Comparison of ENCODE assay signal across 16 cellular contexts in the genomic region with DNA sequence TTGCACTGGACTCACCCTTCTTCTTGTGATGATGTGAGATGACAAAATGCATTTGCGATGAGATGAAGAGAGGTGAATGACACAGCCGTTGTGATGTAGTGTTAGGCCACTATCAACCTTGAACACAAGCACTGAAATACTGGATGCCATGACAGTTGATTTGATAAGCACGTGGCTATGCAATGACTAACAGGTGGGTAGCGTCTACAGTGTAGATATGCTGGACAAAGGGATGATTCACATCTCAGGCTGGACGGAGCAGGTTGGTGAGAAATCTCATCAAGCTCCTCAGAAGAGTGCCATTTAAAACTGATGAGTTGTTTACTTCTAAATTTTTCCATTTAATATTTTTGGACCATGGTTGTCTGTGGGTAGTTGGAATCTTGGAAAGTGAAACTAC.
DNase-seq lines count a peak whose midpoint lies in the region; FAIRE-seq and TF ChIP-seq lines count a peak whose summit lies in the region.
"Had no signal": no experiment of that assay in that cellular context is flagged by ENCODE, and none has a peak within 500 bp of the region (broad histone marks: within the 10 kb centered on the region; RNA-seq: fewer than 3 reads in every experiment).

No MANE protein-coding gene starts in this region.

- H3K36me3 ChIP-seq in colonic mucosa: no peaks in the 10 kb centered on the region

- H3K27me3 ChIP-seq in colonic mucosa: no peaks in the 10 kb centered on the region

- H3K27ac ChIP-seq in colonic mucosa: no peak overlapping the region
- H3K27ac ChIP-seq: C4-2B, SK-N-MC had no signal

- no peak for TF ChIP-seq CTCF in fibroblast of the aortic adventitia (IDR thresholded peaks at IDR 0.05; ENCODE audit: insufficient read depth, low read length)
- TF ChIP-seq CTCF in colonic mucosa (IDR thresholded peaks at IDR 0.05): no peak

- H3K4me1 ChIP-seq in colonic mucosa: no peaks in the 10 kb centered on the region

- no peak overlapping the region for H3K4me3 ChIP-seq in fibroblast of the aortic adventitia (ENCODE audit: low read depth, low read length)
- no peak overlapping the region for H3K4me3 ChIP-seq in colonic mucosa
- H3K4me3 ChIP-seq: SK-N-MC had no signal

- DNase-seq in A172 (ENCODE audit: low spot score) (peak; percentile 74), HPDE6-E6E7 (ENCODE audit: extremely low spot score) (peak; percentile 13), RCC 7860 (ENCODE audit: low spot score) (peak; percentile 58), fibroblast of the aortic adventitia (ENCODE audit: low read depth) (peak; percentile 18), NCI-H2171 (lab: John Stamatoyannopoulos, UW) (no peak), T1000 (lab: John Stamatoyannopoulos, UW) (no peak), colonic mucosa (no peak), activated gamma-delta T cell (lab: John Stamatoyannopoulos, UW) (no peak)
- DNase-seq: GOT3, NCI-H1436 treated with DMSO at 0.1 percent for 48 hours, NCI-H2029 treated with DMSO at 0.1 percent for 48 hours, NCI-H510A, NCI-H774 had no signal

- no peaks in the 10 kb centered on the region for H3K9me3 ChIP-seq in colonic mucosa

- H3K9ac ChIP-seq in colonic mucosa (ENCODE audit: low read depth in 2 of 2, low read length in 2 of 2): no peak overlapping the region

- FAIRE-seq in RCC 7860 (lab: Jason Lieb, UNC): no peak
- FAIRE-seq: A204.1 had no signal

- intact Hi-C loops in colonic mucosa (cut with DNase I): no loop called here

Comparison
In these comparisons a context has a peak if more than half of its experiments do, and no peak if none do; other contexts are left out.
1. DNase-seq: peak in A172 (single experiment), HPDE6-E6E7 (single experiment), RCC 7860 (single experiment) and fibroblast of the aortic adventitia (single experiment); none in NCI-H2171 (single experiment), T1000 (single experiment), colonic mucosa (single experiment) and activated gamma-delta T cell (single experiment).